Comparison of ENCODE assay signal across 10 cellular contexts in the genomic region with DNA sequence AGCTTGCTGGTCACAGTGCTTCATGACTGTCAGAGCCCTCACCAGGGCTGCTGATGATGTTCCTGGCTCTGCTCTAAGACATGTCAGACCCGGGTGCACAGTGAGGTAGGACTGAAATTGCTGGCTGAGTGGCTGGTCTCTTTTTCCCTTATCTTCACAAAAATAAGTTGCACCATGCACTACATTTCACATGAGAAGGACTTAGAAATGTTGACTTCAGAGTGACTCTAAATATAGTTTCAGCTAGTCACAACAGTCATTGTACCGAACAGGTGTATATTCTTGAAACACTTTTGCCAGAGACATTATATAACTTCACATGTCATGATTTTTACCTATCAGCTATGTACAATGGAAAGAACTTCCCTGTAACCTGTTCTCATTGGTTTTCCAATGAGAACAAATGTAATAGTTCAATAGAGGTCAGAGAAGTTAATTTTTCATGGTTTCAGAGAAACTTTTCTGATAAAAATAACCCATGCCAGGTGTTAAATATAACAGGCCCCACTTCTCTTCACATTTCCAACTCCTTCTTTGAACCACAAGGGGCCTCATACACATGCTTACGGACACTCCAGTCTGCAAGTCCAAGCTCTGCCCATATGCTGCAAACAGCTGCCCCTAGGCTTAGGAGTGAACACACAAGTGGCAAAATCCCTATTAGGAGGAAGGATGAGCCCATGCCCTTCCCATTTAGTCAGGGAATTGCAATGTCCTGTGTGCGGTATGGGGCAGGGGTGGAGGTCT.
DNase-seq lines count a peak whose midpoint lies in the region; ATAC-seq, FAIRE-seq and TF ChIP-seq lines count a peak whose summit lies in the region.
"Had no signal": no experiment of that assay in that cellular context is flagged by ENCODE, and none has a peak within 500 bp of the region (broad histone marks: within the 10 kb centered on the region; RNA-seq: fewer than 3 reads in every experiment).

No MANE protein-coding gene starts in this region.

- POLR2A ChIA-PET in activated CD8-positive, alpha-beta T cell treated with anti-CD3 and anti-CD28 coated beads for 36 hours (lab: Charles Lee), result interaction anchor here (0.8 to 1.9 kb wide), 3 partner anchors 8 to 114 kb away, joined by 3 to 6 read pairs (median 3); no protein-coding TSS in a partner anchor

- TF ChIP-seq POLR2A in GM18505 (IDR thresholded peaks at IDR 0.05; ENCODE audit: borderline replicate concordance, extremely low read depth, insufficient read depth, insufficient read length), result no peak

- FAIRE-seq in D721Med (lab: Jason Lieb, UNC), result no peak

- H3K9me3 Mint-ChIP-seq in activated CD8-positive, alpha-beta T cell treated with anti-CD3 and anti-CD28 coated beads for 36 hours, result no peaks in the 10 kb centered on the region

- H3K27me3 Mint-ChIP-seq in activated CD8-positive, alpha-beta T cell treated with anti-CD3 and anti-CD28 coated beads for 36 hours, result no peaks in the 10 kb centered on the region

- no peak overlapping the region for H3K4me3 Mint-ChIP-seq in activated CD8-positive, alpha-beta T cell treated with anti-CD3 and anti-CD28 coated beads for 36 hours

- ATAC-seq in GM18505 (IDR thresholded peaks at IDR 0.05; ENCODE audit: unreplicated experiment) (peak; percentile 56), GM19467 (IDR thresholded peaks at IDR 0.05; ENCODE audit: unreplicated experiment) (peak; percentile 57), HG03103 (IDR thresholded peaks at IDR 0.05; ENCODE audit: low read depth, unreplicated experiment) (peak; percentile 41)
- ATAC-seq in activated CD8-positive, alpha-beta T cell treated with anti-CD3 and anti-CD28 coated beads for 36 hours, result no peak

- TF ChIP-seq CTCF in activated CD8-positive, alpha-beta T cell treated with anti-CD3 and anti-CD28 coated beads for 36 hours (IDR thresholded peaks at IDR 0.05), result no peak
- no peak for TF ChIP-seq CTCF in D721Med (IDR thresholded peaks at IDR 0.05; ENCODE audit: insufficient read depth, missing control alignments)

- H3K27ac Mint-ChIP-seq in activated CD8-positive, alpha-beta T cell treated with anti-CD3 and anti-CD28 coated beads for 36 hours, result peak overlapping the region; percentile 9

- CTCF ChIA-PET in activated CD8-positive, alpha-beta T cell treated with anti-CD3 and anti-CD28 coated beads for 36 hours (lab: Charles Lee), result interaction anchor here (1.3 to 2.4 kb wide), 2 partner anchors 13 to 112 kb away, joined by 4 to 8 read pairs; no protein-coding TSS in a partner anchor

- no peak for DNase-seq in activated CD8-positive, alpha-beta T cell treated with anti-CD3 and anti-CD28 coated beads for 36 hours
- DNase-seq in iPS-NIHi7 (ENCODE audit: extremely low spot score) (no peak), NCI-H510A treated with DMSO at 0.1 percent for 48 hours (lab: John Stamatoyannopoulos, UW) (no peak), D721Med (ENCODE audit: insufficient read length, low spot score) (no peak), middle frontal gyrus (ENCODE audit: extremely low spot score, low spot score) (no peak)
- DNase-seq: NCI-H1694 treated with DMSO at 0.1 percent for 48 hours, right lobe of liver had no signal

- intact Hi-C loops in activated CD8-positive, alpha-beta T cell treated with anti-CD3 and anti-CD28 coated beads for 36 hours (cut with micrococcal nuclease), result no loop called here

- peaks cover 71% of the 10 kb centered on the region for H3K36me3 Mint-ChIP-seq in activated CD8-positive, alpha-beta T cell treated with anti-CD3 and anti-CD28 coated beads for 36 hours (ENCODE audit: low read depth)

- peaks cover 59% of the 10 kb centered on the region for H3K4me1 Mint-ChIP-seq in activated CD8-positive, alpha-beta T cell treated with anti-CD3 and anti-CD28 coated beads for 36 hours (ENCODE audit: low read depth)
